Comparison of ENCODE assay signal across 10 cellular contexts in the genomic region with DNA sequence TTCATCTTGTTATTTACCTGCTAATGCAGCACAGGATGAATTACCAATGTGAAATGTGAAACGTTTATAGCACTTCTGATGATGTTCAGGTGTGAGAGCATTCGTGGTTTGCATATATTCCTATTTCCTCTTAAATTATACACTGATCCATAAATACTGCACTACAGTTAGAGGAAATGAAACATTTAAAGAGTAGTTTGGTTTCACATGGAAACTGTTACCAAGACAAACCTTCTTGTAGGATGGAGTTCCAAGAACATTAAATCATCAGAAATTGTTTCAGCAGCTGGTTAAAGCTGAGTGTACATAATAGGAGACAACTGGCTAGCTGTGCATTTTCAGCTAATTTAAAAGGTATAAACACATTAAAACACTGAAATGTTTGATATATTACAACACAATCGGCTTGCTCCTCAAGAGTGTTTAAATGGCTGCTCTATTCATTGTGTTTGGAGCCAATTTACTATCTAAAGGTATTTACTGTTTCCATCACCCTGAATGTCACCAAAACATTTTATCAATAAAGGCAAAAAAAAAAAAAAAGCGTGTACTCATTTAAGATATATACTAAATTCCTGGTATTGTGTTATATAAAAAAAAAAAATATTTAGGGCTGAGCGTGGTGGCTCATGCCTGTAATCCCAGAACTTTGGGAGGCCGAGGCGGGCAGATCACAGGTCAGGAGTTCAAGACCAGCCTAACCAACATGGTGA.
DNase-seq lines count a peak whose midpoint lies in the region; ATAC-seq lines count a peak whose summit lies in the region.
"Had no signal": no experiment of that assay in that cellular context is flagged by ENCODE, and none has a peak within 500 bp of the region (broad histone marks: within the 10 kb centered on the region; RNA-seq: fewer than 3 reads in every experiment).

No MANE protein-coding gene starts in this region.

- H3K4me3 ChIP-seq in BLaER1 = no peak overlapping the region
- H3K4me3 ChIP-seq in neuronal stem cell (ENCODE audit: low read length in 2 of 2) = no peak overlapping the region

- no peak overlapping the region for H4K91ac ChIP-seq in neuronal stem cell (ENCODE audit: low read depth, low read length, poor library complexity)

- H3K18ac ChIP-seq in neuronal stem cell (ENCODE audit: low read length) = no peak overlapping the region

- H3K14ac ChIP-seq in neuronal stem cell (ENCODE audit: low read length) = no peak overlapping the region

- ATAC-seq in GM19468 (IDR thresholded peaks at IDR 0.05; ENCODE audit: extremely low read depth, unreplicated experiment) = peak; percentile 74

- no peak overlapping the region for H3K23ac ChIP-seq in neuronal stem cell (ENCODE audit: low read depth, low read length, poor library complexity)

- no peaks in the 10 kb centered on the region for H4K20me1 ChIP-seq in BLaER1

- H2AFZ ChIP-seq in neuronal stem cell (ENCODE audit: low read length) = no peak overlapping the region

- H3K27ac ChIP-seq in BLaER1 (no peak overlapping the region), neuronal stem cell (replicated peaks; ENCODE audit: low read length) (no peak overlapping the region)

- H3K36me3 ChIP-seq in BLaER1 = peaks cover 46% of the 10 kb centered on the region
- H3K36me3 ChIP-seq in neuronal stem cell (replicated peaks in 1 of 2; ENCODE audit: control insufficient read depth in 2 of 2, insufficient read depth in 2 of 2, low read length in 2 of 2) = no peaks in the 10 kb centered on the region

- H3K9me3 ChIP-seq in BLaER1 (no peaks in the 10 kb centered on the region), neuronal stem cell (replicated peaks in 1 of 2; ENCODE audit: control insufficient read depth in 2 of 2, insufficient read depth in 1 of 2, low read depth in 1 of 2, low read length in 2 of 2) (no peaks in the 10 kb centered on the region)

- H4K8ac ChIP-seq in neuronal stem cell (ENCODE audit: low read depth, low read length) = no peak overlapping the region

- H2AK5ac ChIP-seq in neuronal stem cell (ENCODE audit: low read depth, low read length) = no peak overlapping the region

- no peak overlapping the region for H2BK5ac ChIP-seq in neuronal stem cell (ENCODE audit: low read length)

- DNase-seq in NCI-H2081 treated with DMSO at 0.1 percent for 48 hours (lab: John Stamatoyannopoulos, UW) = peak; percentile 14
- peak; percentile 35 for DNase-seq in glomerular visceral epithelial cell (ENCODE audit: extremely low spot score)
- DNase-seq in DMS 273 treated with DMSO at 0.1 percent for 48 hours (lab: John Stamatoyannopoulos, UW) = no peak
- no peak for DNase-seq in islet precursor cell
- no peak for DNase-seq in neuronal stem cell (ENCODE audit: low spot score)
- no peak for DNase-seq in stimulated activated CD4-positive, alpha-beta T cell treated with anti-CD3 and anti-CD28 coated beads, Interleukin-4, amount 100 ng/mL, for 24 hours
- DNase-seq: activated CD8-positive, alpha-beta memory T cell treated with anti-CD3 and anti-CD28 coated beads, Interleukin-2, amount 10 ng/mL, durations not matched to agents 7 days and 5 days; NCI-H2029 had no signal

- no CpG with 5 or more reads among the region's 7 CpGs for WGBS in neuronal stem cell (ENCODE audit: extremely low coverage in 2 of 2, insufficient read length in 2 of 2, insufficient replicate concordance in 1 of 2), 2 donors

- no peak overlapping the region for H2BK15ac ChIP-seq in neuronal stem cell (ENCODE audit: low read length)

- no peaks in the 10 kb centered on the region for H3K79me1 ChIP-seq in neuronal stem cell (ENCODE audit: low read depth, low read length)

- no peak overlapping the region for H3K4ac ChIP-seq in neuronal stem cell (ENCODE audit: low read length)

- H3K27me3 ChIP-seq in BLaER1 = no peaks in the 10 kb centered on the region
- no peaks in the 10 kb centered on the region for H3K27me3 ChIP-seq in neuronal stem cell (ENCODE audit: control insufficient read depth in 3 of 3, insufficient read depth in 3 of 3, low read depth in 1 of 3, low read length in 3 of 3)

- no peak overlapping the region for H2BK12ac ChIP-seq in neuronal stem cell (ENCODE audit: low read length)

- H3K4me1 ChIP-seq in BLaER1 = peaks cover 16% of the 10 kb centered on the region
- no peaks in the 10 kb centered on the region for H3K4me1 ChIP-seq in neuronal stem cell (ENCODE audit: control insufficient read depth in 2 of 2, insufficient read depth in 1 of 2, low read depth in 1 of 2, low read length in 2 of 2)

- no peak overlapping the region for H2BK120ac ChIP-seq in neuronal stem cell (ENCODE audit: low read depth, low read length)

- H3K9ac ChIP-seq in BLaER1 (no peak overlapping the region), neuronal stem cell (ENCODE audit: low read depth, low read length, poor library complexity) (no peak overlapping the region)

- H3K4me2 ChIP-seq in BLaER1 (peak overlapping the region; percentile 11; the same call in 1 of the 2 replicates), neuronal stem cell (ENCODE audit: insufficient read depth, low read length, poor library complexity, severe bottlenecking) (no peak overlapping the region)

Comparison
In these comparisons a context has a peak if more than half of its experiments do, and no peak if none do; other contexts are left out.
1. DNase-seq: peak in NCI-H2081 treated with DMSO at 0.1 percent for 48 hours (single experiment) and glomerular visceral epithelial cell (single experiment); none in DMS 273 treated with DMSO at 0.1 percent for 48 hours (single experiment), islet precursor cell (single experiment), neuronal stem cell (single experiment) and stimulated activated CD4-positive, alpha-beta T cell treated with anti-CD3 and anti-CD28 coated beads, Interleukin-4, amount 100 ng/mL, for 24 hours (single experiment).